Comparison of ENCODE assay signal across 19 cellular contexts in genomic region chr9:114782586-114782985, GRCh38. TPM values are rescaled to one million over a fixed set of nuclear protein-coding genes. Genes with fewer than 3 reads are reported as not detected.
"Had no signal": no experiment of that assay in that cellular context is flagged by ENCODE, and none has a peak within 500 bp of the region (broad histone marks: within the 10 kb centered on the region; RNA-seq: fewer than 3 reads in every experiment).

No MANE protein-coding gene starts in this region.

- DNase-seq: NCI-H1092, NCI-H1105 treated with DMSO at 0.1 percent for 48 hours, NCI-H1417 treated with DMSO at 0.1 percent for 48 hours, NCI-H146, NCI-H1694 treated with DMSO at 0.1 percent for 48 hours, NCI-H1930, NCI-H2081 treated with DMSO at 0.1 percent for 48 hours, NCI-H2171, NCI-H226, NCI-H446, NCI-H510A treated with DMSO at 0.1 percent for 48 hours, NCI-H526, PC-3, SHP77, SK-N-SH had no signal

- H3K4me2 ChIP-seq: KMS-11, SK-N-SH had no signal

- H3K27ac ChIP-seq: KMS-11, RWPE1 had no signal

- H3K9me2 ChIP-seq: SK-N-SH had no signal

- H3K4me3 ChIP-seq: K562 had no signal

- H3K9me3 ChIP-seq: SK-N-SH had no signal

- H3K9ac ChIP-seq: KMS-11, SK-N-SH had no signal

RNA-seq across cellular contexts. Expression of gene TNFSF15, which starts 23.3 kb away (rescaled TPM):
- total RNA-seq: K562, SK-MEL-5 had no signal
- polyA plus RNA-seq: K562 had no signal
